Comparison of ENCODE assay signal across 8 cellular contexts in the genomic region with DNA sequence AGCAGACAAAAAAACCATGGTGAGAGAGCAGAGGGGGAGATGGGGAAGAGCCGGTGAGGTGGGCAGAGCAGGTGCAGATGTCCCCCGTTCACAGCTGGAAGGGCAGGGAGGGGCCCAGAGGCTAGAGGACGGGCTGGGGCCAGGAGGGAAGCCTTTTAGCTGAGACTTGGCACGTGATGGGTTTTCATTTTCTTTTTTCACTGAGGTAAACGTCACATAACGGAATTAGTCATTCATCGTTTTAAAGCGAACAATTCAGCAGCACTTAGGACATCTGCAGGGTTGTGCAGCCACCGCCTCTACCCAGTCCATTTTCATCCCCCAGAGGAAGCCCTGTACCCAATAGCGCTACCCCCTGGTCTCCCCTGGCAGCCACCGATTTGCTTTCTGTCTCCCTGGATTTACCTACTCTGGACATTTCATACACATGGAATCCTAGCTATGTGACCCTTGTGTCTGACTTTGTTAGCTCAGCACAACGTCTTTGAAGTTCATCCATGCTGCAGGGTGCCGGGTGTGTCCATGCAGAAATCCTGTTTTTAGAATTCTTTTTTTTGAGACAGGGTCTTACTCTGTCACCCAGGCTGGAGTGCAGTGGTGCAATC. TPM values are rescaled to one million over a fixed set of nuclear protein-coding genes. Genes with fewer than 3 reads are reported as not detected.
A peak's percentile ranks its signal among the peaks of the same experiment; 100 is the strongest.
DNase-seq lines count a peak whose midpoint lies in the region; ATAC-seq and TF ChIP-seq lines count a peak whose summit lies in the region.

No MANE protein-coding gene starts in this region.

- peak overlapping the region in 9 of 11 experiments; percentile 49 to 73 (median 66); a peak in 17 of 22 replicates for H3K27ac ChIP-seq in BLaER1 treated with 17β-estradiol and CSF1 and Interleukin-3, amounts not matched to agents 10 nM and 100 nM
- H3K27ac ChIP-seq in brain microvascular endothelial cell, result no peak overlapping the region

- ATAC-seq in GM19351 (IDR thresholded peaks at IDR 0.05; ENCODE audit: unreplicated experiment), result peak; percentile 51
- no peak for ATAC-seq in left lobe of liver

- peak overlapping the region in 1 of 10 experiments; percentile 8; a peak in 2 of 20 replicates for H3K4me3 ChIP-seq in BLaER1 treated with 17β-estradiol and CSF1 and Interleukin-3, amounts not matched to agents 10 nM and 100 nM
- H3K4me3 ChIP-seq in brain microvascular endothelial cell (ENCODE audit: low read depth, low read length), result no peak overlapping the region

- in situ Hi-C loops in brain microvascular endothelial cell (cut with HindIII; ENCODE audit: low pct_ligation_motif_present, low sequenced_read_pairs), result no loop called here

- H3K9me3 ChIP-seq in BLaER1 treated with 17β-estradiol and CSF1 and Interleukin-3, amounts not matched to agents 10 nM and 100 nM (replicated peaks in 1 of 11), result no peaks in the 10 kb centered on the region; a peak in 1 of 22 replicates

- H3K27me3 ChIP-seq in BLaER1 treated with 17β-estradiol and CSF1 and Interleukin-3, amounts not matched to agents 10 nM and 100 nM, result no peaks in the 10 kb centered on the region
- peaks cover 3% of the 10 kb centered on the region for H3K27me3 ChIP-seq in brain microvascular endothelial cell (replicated peaks)

- peak; percentile 10 for TF ChIP-seq CTCF in brain microvascular endothelial cell (IDR thresholded peaks at IDR 0.05; ENCODE audit: low read depth, low read length, missing control alignments)

- H4K20me1 ChIP-seq in BLaER1 treated with 17β-estradiol and CSF1 and Interleukin-3, amounts not matched to agents 10 nM and 100 nM, result no peaks in the 10 kb centered on the region

- peak overlapping the region; percentile 48 to 88 (median 78) for H3K4me2 ChIP-seq in BLaER1 treated with 17β-estradiol and CSF1 and Interleukin-3, amounts not matched to agents 10 nM and 100 nM

- H3K36me3 ChIP-seq in BLaER1 treated with 17β-estradiol and CSF1 and Interleukin-3, amounts not matched to agents 10 nM and 100 nM, result no peaks in the 10 kb centered on the region
- no peaks in the 10 kb centered on the region for H3K36me3 ChIP-seq in brain microvascular endothelial cell (replicated peaks)

- DNase-seq in HT1080 (ENCODE audit: low read depth), result peak; percentile 67
- DNase-seq in brain microvascular endothelial cell, result peak; percentile 19
- no peak for DNase-seq in left lobe of liver (ENCODE audit: low spot score)
- DNase-seq in NCI-H146 (lab: John Stamatoyannopoulos, UW), result no peak
- DNase-seq in NCI-H2227 (lab: John Stamatoyannopoulos, UW; ENCODE audit: unreplicated experiment), result no peak
- no peak for DNase-seq in DMS79 treated with DMSO at 0.1 percent for 48 hours (lab: John Stamatoyannopoulos, UW)

- peaks cover 14 to 25% (median 23%) of the 10 kb centered on the region in 10 experiments for H3K4me1 ChIP-seq in BLaER1 treated with 17β-estradiol and CSF1 and Interleukin-3, amounts not matched to agents 10 nM and 100 nM

- peak overlapping the region in 9 of 11 experiments; percentile 18 to 67 (median 55); a peak in 16 of 22 replicates for H3K9ac ChIP-seq in BLaER1 treated with 17β-estradiol and CSF1 and Interleukin-3, amounts not matched to agents 10 nM and 100 nM

RNA-seq across cellular contexts. Expression of a gene that starts 16.0 kb away (rescaled TPM):
- 101 and 102 TPM in 2 replicates for total RNA-seq in HT1080 (2014; rRNA removed; shearing (Covaris generic))
- polyA plus RNA-seq in HT1080 (2015; cell fraction: cytosol; rRNA removed), result 117 and 147 TPM in 2 replicates
- 82.9 and 92.3 TPM in 2 replicates for polyA plus RNA-seq in HT1080 (2015; cell fraction: nucleus; rRNA removed)
- 55.2 TPM for total RNA-seq in left lobe of liver

RNA-seq across cellular contexts. Expression of a gene that starts 16.4 kb away (rescaled TPM):
- 0.17 and 0.37 TPM in 2 replicates for total RNA-seq in HT1080 (2014; rRNA removed; shearing (Covaris generic))
- polyA plus RNA-seq in HT1080 (2015; cell fraction: cytosol; rRNA removed), result 1.2 and 1.5 TPM in 2 replicates
- polyA plus RNA-seq in HT1080 (2015; cell fraction: nucleus; rRNA removed), result 0.20 and 0.65 TPM in 2 replicates
- 1.8 TPM for total RNA-seq in left lobe of liver

RNA-seq across cellular contexts. Expression of a gene that starts 27.6 kb away (rescaled TPM):
- 0.07 TPM in 1 of 2 replicates, not detected in the other for total RNA-seq in HT1080 (2014; rRNA removed; shearing (Covaris generic))
- not detected in 2 replicates for polyA plus RNA-seq in HT1080 (2015; cell fraction: cytosol; rRNA removed)
- polyA plus RNA-seq in HT1080 (2015; cell fraction: nucleus; rRNA removed), result not detected in 2 replicates
- not detected for total RNA-seq in left lobe of liver

RNA-seq across cellular contexts. Expression of a gene that starts 41.5 kb away (rescaled TPM):
- total RNA-seq in HT1080 (2014; rRNA removed; shearing (Covaris generic)), result 0.43 TPM in 1 of 2 replicates, not detected in the other
- polyA plus RNA-seq in HT1080 (2015; cell fraction: cytosol; rRNA removed), result not detected in 2 replicates
- 0.12 and 0.23 TPM in 2 replicates for polyA plus RNA-seq in HT1080 (2015; cell fraction: nucleus; rRNA removed)
- not detected for total RNA-seq in left lobe of liver

RNA-seq across cellular contexts. Expression of a gene that starts 50.7 kb away (rescaled TPM):
- 41.2 and 47.4 TPM in 2 replicates for total RNA-seq in HT1080 (2014; rRNA removed; shearing (Covaris generic))
- 37.5 and 55.4 TPM in 2 replicates for polyA plus RNA-seq in HT1080 (2015; cell fraction: cytosol; rRNA removed)
- polyA plus RNA-seq in HT1080 (2015; cell fraction: nucleus; rRNA removed), result 23.7 and 24.0 TPM in 2 replicates
- total RNA-seq in left lobe of liver, result 22.8 TPM

Comparison
In these comparisons a context has a peak if more than half of its experiments do, and no peak if none do; other contexts are left out.
1. DNase-seq: peak in HT1080 (single experiment) and brain microvascular endothelial cell (single experiment); none in left lobe of liver (single experiment), NCI-H146 (single experiment), NCI-H2227 (single experiment) and DMS79 treated with DMSO at 0.1 percent for 48 hours (single experiment).